18 cellular contexts compared by ENCODE assay signal in genomic region chr9:134218230-134218629, GRCh38. TPM values are rescaled to one million over a fixed set of nuclear protein-coding genes. Genes with fewer than 3 reads are reported as not detected.
DNase-seq lines count a peak whose midpoint lies in the region; ATAC-seq and TF ChIP-seq lines count a peak whose summit lies in the region.
"Had no signal": no experiment of that assay in that cellular context is flagged by ENCODE, and none has a peak within 500 bp of the region (broad histone marks: within the 10 kb centered on the region; RNA-seq: fewer than 3 reads in every experiment).

No MANE protein-coding gene starts in this region.

- peak overlapping the region; percentile 100 for H3K27ac ChIP-seq in OCI-LY1 (ENCODE audit: low read depth, low read length, poor library complexity, severe bottlenecking)
- no peak overlapping the region for H3K27ac ChIP-seq in mesenchymal stem cell (ENCODE audit: low read length, poor library complexity, severe bottlenecking)
- no peak overlapping the region for H3K27ac ChIP-seq in sigmoid colon
- H3K27ac ChIP-seq: HL-60, RWPE1 had no signal

- H3K79me2 ChIP-seq in OCI-LY1 (ENCODE audit: insufficient read depth, low read length), result no peaks in the 10 kb centered on the region

- DNase-seq in Right ventricle myocardium superior, result peak; percentile 26
- no peak for DNase-seq in Right ventricle myocardium inferior (ENCODE audit: missing footprints)
- no peak for DNase-seq in mesenchymal stem cell
- DNase-seq in sigmoid colon, result peak; percentile 57
- DNase-seq in NCI-H2081 (lab: John Stamatoyannopoulos, UW), result no peak
- DNase-seq in dedifferentiated amniotic fluid mesenchymal stem cell (ENCODE audit: extremely low spot score), result no peak
- DNase-seq: 8988T; C1 segment of cervical spinal cord; NCI-H187 treated with DMSO at 0.1 percent for 48 hours; NCI-H2171; NCI-H446 treated with DMSO at 0.1 percent for 48 hours; NK-92 treated with Interleukin-12 subunit alpha and Interleukin-12 subunit beta, amount 100 ng/mL, for 24 hours had no signal

- H3K4me1 ChIP-seq in OCI-LY1 (ENCODE audit: insufficient read depth, low read length, severe bottlenecking) (peaks cover 91% of the 10 kb centered on the region), mesenchymal stem cell (ENCODE audit: control insufficient read depth, insufficient read depth, low read depth, low read length) (peaks cover 28% of the 10 kb centered on the region), sigmoid colon (peaks cover 0 to 16% (median 15%) of the 10 kb centered on the region in 4 donors)

- peak overlapping the region; percentile 68 to 88 for H3K18ac ChIP-seq in mesenchymal stem cell (ENCODE audit: low read depth in 1 of 2, low read length in 2 of 2)

- peak overlapping the region; percentile 26 for H2BK15ac ChIP-seq in mesenchymal stem cell (ENCODE audit: low read depth, poor library complexity, severe bottlenecking)

- no peak overlapping the region for H2BK5ac ChIP-seq in mesenchymal stem cell (ENCODE audit: low read depth, low read length, poor library complexity, severe bottlenecking)

- H3K4ac ChIP-seq in mesenchymal stem cell (ENCODE audit: low read depth in 1 of 2, low read length in 2 of 2), result peak overlapping the region in 1 of 2 experiments; percentile 66

- H2BK120ac ChIP-seq in mesenchymal stem cell (ENCODE audit: low read depth, low read length), result no peak overlapping the region

- H3K23ac ChIP-seq in mesenchymal stem cell (ENCODE audit: low read length in 2 of 2), result no peak overlapping the region

- H3K9me3 ChIP-seq in OCI-LY1 (ENCODE audit: low read length) (no peaks in the 10 kb centered on the region), mesenchymal stem cell (ENCODE audit: control insufficient read depth, low read length) (no peaks in the 10 kb centered on the region), sigmoid colon (no peaks in the 10 kb centered on the region)

- H2AFZ ChIP-seq in OCI-LY1 (ENCODE audit: low read length), result no peak overlapping the region
- H2AFZ ChIP-seq in mesenchymal stem cell (ENCODE audit: low read depth, low read length), result no peak overlapping the region

- no peak overlapping the region for H3K4me3 ChIP-seq in OCI-LY1 (ENCODE audit: low read depth, low read length, poor library complexity, severe bottlenecking)
- no peak overlapping the region for H3K4me3 ChIP-seq in mesenchymal stem cell (ENCODE audit: insufficient read depth in 1 of 2, low read depth in 1 of 2, low read length in 2 of 2)
- H3K4me3 ChIP-seq in sigmoid colon, result no peak overlapping the region

- H3K14ac ChIP-seq in mesenchymal stem cell (ENCODE audit: low read length in 2 of 2), result peak overlapping the region in 1 of 2 experiments; percentile 53

- TF ChIP-seq CTCF in OCI-LY1 (IDR thresholded peaks at IDR 0.05; ENCODE audit: low read length) (no peak), sigmoid colon (IDR thresholded peaks at IDR 0.05) (no peak)

- peak overlapping the region in 1 of 2 experiments; percentile 94 for H2BK12ac ChIP-seq in mesenchymal stem cell (ENCODE audit: low read length in 2 of 2)

- H3K36me3 ChIP-seq in OCI-LY1 (ENCODE audit: insufficient read depth, low read length), result no peaks in the 10 kb centered on the region
- no peaks in the 10 kb centered on the region for H3K36me3 ChIP-seq in mesenchymal stem cell (ENCODE audit: control insufficient read depth in 1 of 2, insufficient read depth in 2 of 2, low read depth in 1 of 2, low read length in 2 of 2)
- H3K36me3 ChIP-seq in sigmoid colon, result no peaks in the 10 kb centered on the region

- H4K91ac ChIP-seq in mesenchymal stem cell (ENCODE audit: low read length), result no peak overlapping the region

- TF ChIP-seq POLR2A in sigmoid colon (IDR thresholded peaks at IDR 0.05), result no peak

- H3K27me3 ChIP-seq in OCI-LY1 (ENCODE audit: insufficient read depth, low read length) (no peaks in the 10 kb centered on the region), mesenchymal stem cell (ENCODE audit: control insufficient read depth in 1 of 2, insufficient read depth in 1 of 2, low read length in 2 of 2) (peaks cover 0 to 33% of the 10 kb centered on the region in 2 experiments), sigmoid colon (no peaks in the 10 kb centered on the region)

- no peak overlapping the region for H2AK5ac ChIP-seq in mesenchymal stem cell (ENCODE audit: low read length, severe bottlenecking)

- H4K8ac ChIP-seq in mesenchymal stem cell (ENCODE audit: low read length), result peak overlapping the region; percentile 27

- H3K79me1 ChIP-seq in mesenchymal stem cell (replicated peaks; ENCODE audit: low read length, poor library complexity, severe bottlenecking), result no peaks in the 10 kb centered on the region

- no peak for TF ChIP-seq EP300 in sigmoid colon (IDR thresholded peaks at IDR 0.05)

- intact Hi-C loops in Right ventricle myocardium superior (cut with DNase I), result no loop called here
- intact Hi-C loops in Right ventricle myocardium inferior (cut with DNase I), result no loop called here
- intact Hi-C loops in sigmoid colon (cut with DNase I), result no loop called here

- no peaks in the 10 kb centered on the region for H4K20me1 ChIP-seq in OCI-LY1 (ENCODE audit: insufficient read depth, low read length)

- no peak for ATAC-seq in Right ventricle myocardium superior (ENCODE audit: poor library complexity)
- ATAC-seq in Right ventricle myocardium inferior, result no peak
- ATAC-seq in GM18867 (IDR thresholded peaks at IDR 0.05; ENCODE audit: unreplicated experiment), result no peak

- peak overlapping the region; percentile 80 for H3K9ac ChIP-seq in OCI-LY1 (ENCODE audit: low read length)
- no peak overlapping the region for H3K9ac ChIP-seq in mesenchymal stem cell (ENCODE audit: low read length)

- H3K4me2 ChIP-seq in OCI-LY1 (ENCODE audit: low read length) (peak overlapping the region; percentile 64; the same call in 1 of the 2 replicates), mesenchymal stem cell (ENCODE audit: low read length, poor library complexity, severe bottlenecking) (no peak overlapping the region)

- H3K9me2 ChIP-seq in OCI-LY1 (ENCODE audit: low read depth, low read length), result no peaks in the 10 kb centered on the region

- H3F3A ChIP-seq in OCI-LY1 (ENCODE audit: insufficient read depth, low read length), result peaks cover 4% of the 10 kb centered on the region; the same call in 1 of the 2 replicates

- WGBS in mesenchymal stem cell, result 91% methylated on average over 6 of the region's 6 CpGs
- WGBS in sigmoid colon, 2 donors, result 85 to 90% methylated on average over 6 of the region's 6 CpGs

RNA-seq across cellular contexts. Expression of gene RNU6ATAC, which starts 53.9 kb away (rescaled TPM):
- total RNA-seq in Right ventricle myocardium superior (351 TPM), Right ventricle myocardium inferior (122 TPM), sigmoid colon (not detected)
- not detected for polyA plus RNA-seq in mesenchymal stem cell (2013, experiment 1 of 2)
- not detected for polyA plus RNA-seq in mesenchymal stem cell (2013, experiment 2 of 2)
- not detected for polyA plus RNA-seq in sigmoid colon
- total RNA-seq: SK-MEL-5 had no signal
- polyA plus RNA-seq: H1 had no signal

Comparison
In these comparisons a context has a peak if more than half of its experiments do, and no peak if none do; other contexts are left out.
1. DNase-seq: peak in Right ventricle myocardium superior (single experiment) and sigmoid colon (single experiment); none in Right ventricle myocardium inferior (single experiment), mesenchymal stem cell (single experiment), NCI-H2081 (0 of 2) and dedifferentiated amniotic fluid mesenchymal stem cell (single experiment).
2. RNA of gene RNU6ATAC, which starts 53.9 kb away (total RNA-seq): 351 TPM in Right ventricle myocardium superior (single experiment) and 122 TPM in Right ventricle myocardium inferior (single experiment); not detected in sigmoid colon; every median in the first group is over 100 times any median in the second.